Comparison of ENCODE assay signal across 11 cellular contexts in the genomic region with DNA sequence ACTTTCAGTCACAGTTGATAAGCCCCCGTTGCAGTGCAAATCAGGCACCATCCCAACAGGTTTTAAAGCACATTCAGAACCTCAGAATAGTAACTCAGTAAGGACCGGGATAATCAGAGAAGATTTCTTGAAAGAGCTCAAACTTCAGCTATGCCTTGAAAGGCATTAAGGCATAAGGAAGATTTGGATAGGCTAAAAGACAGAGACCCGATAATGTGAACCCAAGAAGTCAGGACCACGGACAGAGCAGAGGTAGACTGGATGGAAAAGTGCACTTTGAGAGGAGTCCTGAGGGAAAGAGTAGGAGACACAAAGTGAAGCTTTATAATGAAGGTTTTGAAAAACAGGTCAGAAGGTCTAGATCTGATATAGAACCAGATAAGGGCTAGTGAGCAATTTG. TPM values are rescaled to one million over a fixed set of nuclear protein-coding genes. Genes with fewer than 3 reads are reported as not detected.
A peak's percentile ranks its signal among the peaks of the same experiment; 100 is the strongest.
DNase-seq lines count a peak whose midpoint lies in the region; ATAC-seq and TF ChIP-seq lines count a peak whose summit lies in the region.
"Had no signal": no experiment of that assay in that cellular context is flagged by ENCODE, and none has a peak within 500 bp of the region (broad histone marks: within the 10 kb centered on the region; RNA-seq: fewer than 3 reads in every experiment).

No MANE protein-coding gene starts in this region.

- no peak overlapping the region for H3K27ac Mint-ChIP-seq in stimulated activated naive CD8-positive, alpha-beta T cell treated with anti-CD3 and anti-CD28 coated beads, Interleukin-15, amount 100 ng/mL, for 72 hours
- no peak overlapping the region for H3K27ac Mint-ChIP-seq in effector memory CD8-positive, alpha-beta T cell

- H3K27ac ChIP-seq in tibial artery, result no peak overlapping the region
- H3K27ac ChIP-seq: heart left ventricle had no signal

- no peak for ATAC-seq in stimulated activated naive CD8-positive, alpha-beta T cell treated with anti-CD3 and anti-CD28 coated beads, Interleukin-15, Interleukin-2, amounts not matched to agents 100 U/mL and 50 U/mL, for 24 hours
- ATAC-seq in stimulated activated naive CD8-positive, alpha-beta T cell treated with anti-CD3 and anti-CD28 coated beads, Interleukin-15, amount 100 ng/mL, for 72 hours, result no peak
- ATAC-seq in effector memory CD8-positive, alpha-beta T cell (replicated peaks), result no peak
- ATAC-seq: heart left ventricle had no signal

- no peaks in the 10 kb centered on the region for H3K9me3 ChIP-seq in tibial artery
- H3K9me3 ChIP-seq: heart left ventricle had no signal

- TF ChIP-seq CTCF in fibroblast of the aortic adventitia (IDR thresholded peaks at IDR 0.05; ENCODE audit: insufficient read depth, low read length) (no peak), tibial artery (IDR thresholded peaks at IDR 0.05) (no peak)

- H3K27me3 Mint-ChIP-seq in stimulated activated naive CD8-positive, alpha-beta T cell treated with anti-CD3 and anti-CD28 coated beads, Interleukin-15, amount 100 ng/mL, for 72 hours, result no peaks in the 10 kb centered on the region
- peaks cover 10 to 12% of the 10 kb centered on the region in 2 donors for H3K27me3 Mint-ChIP-seq in effector memory CD8-positive, alpha-beta T cell

- H3K36me3 ChIP-seq in tibial artery, result no peaks in the 10 kb centered on the region
- H3K36me3 ChIP-seq: heart left ventricle had no signal

- no peaks in the 10 kb centered on the region for H3K4me1 ChIP-seq in tibial artery
- H3K4me1 ChIP-seq: heart left ventricle had no signal

- H3K4me3 ChIP-seq in fibroblast of the aortic adventitia (ENCODE audit: low read depth, low read length) (no peak overlapping the region), tibial artery (no peak overlapping the region)
- H3K4me3 ChIP-seq: heart left ventricle had no signal

- intact Hi-C loops in tibial artery (cut with DNase I; ENCODE audit: low total_unique reads), result no loop called here

- H3K4me1 Mint-ChIP-seq in stimulated activated naive CD8-positive, alpha-beta T cell treated with anti-CD3 and anti-CD28 coated beads, Interleukin-15, amount 100 ng/mL, for 72 hours, result no peaks in the 10 kb centered on the region
- no peaks in the 10 kb centered on the region for H3K4me1 Mint-ChIP-seq in effector memory CD8-positive, alpha-beta T cell (ENCODE audit: low read depth in 2 of 2)

- H3K4me3 Mint-ChIP-seq in stimulated activated naive CD8-positive, alpha-beta T cell treated with anti-CD3 and anti-CD28 coated beads, Interleukin-15, amount 100 ng/mL, for 72 hours, result no peak overlapping the region
- H3K4me3 Mint-ChIP-seq in effector memory CD8-positive, alpha-beta T cell, result no peak overlapping the region

- peaks cover 0 to 5% of the 10 kb centered on the region in 2 donors for H3K9me3 Mint-ChIP-seq in stimulated activated naive CD8-positive, alpha-beta T cell treated with anti-CD3 and anti-CD28 coated beads, Interleukin-15, amount 100 ng/mL, for 72 hours
- peaks cover 0 to under 1% of the 10 kb centered on the region in 2 donors for H3K9me3 Mint-ChIP-seq in effector memory CD8-positive, alpha-beta T cell

- no peaks in the 10 kb centered on the region for H3K27me3 ChIP-seq in tibial artery
- H3K27me3 ChIP-seq: heart left ventricle had no signal

- DNase-seq in stimulated activated naive CD8-positive, alpha-beta T cell treated with anti-CD3 and anti-CD28 coated beads, Interleukin-15, Interleukin-2, amounts not matched to agents 100 U/mL and 50 U/mL, for 24 hours, result peak; percentile 27
- no peak for DNase-seq in stimulated activated naive CD8-positive, alpha-beta T cell treated with anti-CD3 and anti-CD28 coated beads, Interleukin-15, amount 100 ng/mL, for 72 hours
- DNase-seq in SK-N-DZ (ENCODE audit: low spot score), result peak; percentile 17
- peak; percentile 62 for DNase-seq in fibroblast of the aortic adventitia (ENCODE audit: low read depth)
- DNase-seq in HPDE6-E6E7 (ENCODE audit: extremely low spot score), result no peak
- DNase-seq in tibial artery, result no peak
- no peak for DNase-seq in NCI-H128 (lab: John Stamatoyannopoulos, UW; ENCODE audit: unreplicated experiment)
- DNase-seq in effector memory CD8-positive, alpha-beta T cell, result no peak
- DNase-seq: heart left ventricle, NCI-H1436, T-helper 1 cell had no signal

- H3K36me3 Mint-ChIP-seq in effector memory CD8-positive, alpha-beta T cell (ENCODE audit: insufficient read depth), result no peaks in the 10 kb centered on the region

RNA-seq across cellular contexts. Expression of gene KLF7, which starts 36.9 kb away (rescaled TPM):
- polyA plus RNA-seq in SK-N-DZ (2014; cell fraction: cytosol; rRNA removed), result 18.2 and 23.0 TPM in 2 replicates
- polyA plus RNA-seq in SK-N-DZ (2014; cell fraction: nucleus; rRNA removed), result 9.6 and 24.4 TPM in 2 replicates
- 12.3 and 38.5 TPM in 2 replicates for total RNA-seq in fibroblast of the aortic adventitia (ENCODE audit: low replicate concordance)

Comparison
In these comparisons a context has a peak if more than half of its experiments do, and no peak if none do; other contexts are left out.
1. DNase-seq: peak in stimulated activated naive CD8-positive, alpha-beta T cell treated with anti-CD3 and anti-CD28 coated beads, Interleukin-15, Interleukin-2, amounts not matched to agents 100 U/mL and 50 U/mL, for 24 hours (single experiment), SK-N-DZ (single experiment) and fibroblast of the aortic adventitia (single experiment); none in stimulated activated naive CD8-positive, alpha-beta T cell treated with anti-CD3 and anti-CD28 coated beads, Interleukin-15, amount 100 ng/mL, for 72 hours (0 of 2), HPDE6-E6E7 (single experiment), tibial artery (0 of 2), NCI-H128 (single experiment) and effector memory CD8-positive, alpha-beta T cell (0 of 3).